ENCODE assay signal across 10 cellular contexts in the genomic region with DNA sequence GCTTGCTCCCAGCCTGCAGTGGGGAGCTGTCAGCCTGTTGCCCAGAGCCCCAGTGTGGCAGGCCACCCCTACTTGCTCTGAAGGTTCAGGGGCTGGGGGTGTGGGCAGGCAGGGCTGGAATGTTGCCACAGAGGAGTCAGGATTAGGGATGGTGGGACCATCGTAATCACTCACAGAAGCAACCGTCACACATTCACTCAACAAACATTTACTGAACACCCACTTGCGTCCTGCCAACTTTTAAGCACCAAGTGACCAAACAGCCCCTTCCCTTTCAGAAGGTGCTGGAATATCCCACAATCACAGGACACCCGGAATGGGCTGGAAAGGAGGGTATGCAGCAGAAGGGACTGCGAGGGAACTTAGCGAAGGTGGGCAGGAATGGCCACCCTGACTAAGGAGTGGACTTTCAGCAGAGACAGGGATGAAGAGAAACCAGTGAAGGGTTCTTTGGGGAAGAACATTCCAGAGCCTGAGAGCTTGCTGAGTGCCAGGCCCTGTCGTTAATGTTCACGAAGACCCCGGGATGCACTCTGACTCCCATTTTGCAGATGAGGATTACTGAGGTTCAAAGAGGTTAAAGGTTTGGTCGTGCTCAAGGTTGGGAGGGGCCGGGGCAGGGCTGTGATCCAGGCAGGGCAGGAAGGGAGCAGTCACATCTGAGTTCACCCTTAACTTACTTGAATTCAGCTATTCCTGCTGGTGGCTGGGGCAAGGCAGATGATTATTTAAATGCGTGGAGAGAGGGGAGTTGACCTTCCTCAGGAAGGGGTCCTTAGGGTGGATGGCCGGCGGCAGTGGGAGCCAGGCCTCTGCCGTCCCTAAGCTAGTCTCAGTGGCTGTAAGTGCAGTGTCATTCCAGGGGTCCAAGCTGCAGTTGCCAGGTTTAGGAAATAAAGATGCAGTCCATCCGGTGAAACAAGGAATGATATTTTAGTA. TPM values are rescaled to one million over a fixed set of nuclear protein-coding genes. Genes with fewer than 3 reads are reported as not detected.
DNase-seq lines count a peak whose midpoint lies in the region; ATAC-seq and TF ChIP-seq lines count a peak whose summit lies in the region.
"Had no signal": no experiment of that assay in that cellular context is flagged by ENCODE, and none has a peak within 500 bp of the region (broad histone marks: within the 10 kb centered on the region; RNA-seq: fewer than 3 reads in every experiment).

No MANE protein-coding gene starts in this region.

- peaks cover 6% of the 10 kb centered on the region for H3K27me3 Mint-ChIP-seq in activated CD4-positive, alpha-beta T cell treated with anti-CD3 and anti-CD28 coated beads, Interleukin-2, amount 10 ng/mL, durations not matched to agents 7 days and 5 days
- H3K27me3 Mint-ChIP-seq in activated naive CD8-positive, alpha-beta T cell treated with anti-CD3 and anti-CD28 coated beads, Interleukin-2, amount 10 ng/mL, durations not matched to agents 7 days and 5 days = peaks cover 6% of the 10 kb centered on the region
- peaks cover 12% of the 10 kb centered on the region for H3K27me3 Mint-ChIP-seq in mesothelial cell of epicardium (ENCODE audit: low read depth)

- TF ChIP-seq CTCF in mesothelial cell of epicardium (IDR thresholded peaks at IDR 0.05; ENCODE audit: unreplicated experiment) = no peak
- TF ChIP-seq CTCF in suprapubic skin (IDR thresholded peaks at IDR 0.05) = no peak

- POLR2A ChIA-PET in activated CD4-positive, alpha-beta T cell treated with anti-CD3 and anti-CD28 coated beads, Interleukin-2, amount 10 ng/mL, durations not matched to agents 7 days and 5 days (lab: Charles Lee) = no interaction called here
- POLR2A ChIA-PET in activated naive CD8-positive, alpha-beta T cell treated with anti-CD3 and anti-CD28 coated beads, Interleukin-2, amount 10 ng/mL, durations not matched to agents 7 days and 5 days (lab: Charles Lee) = interaction anchor here (0.8 to 1.7 kb wide), 4 partner anchors 19 to 46 kb away, joined by 3 read pairs; partner anchors contain the start of gene SIVA1

- no peak overlapping the region for H3K4me3 ChIP-seq in suprapubic skin

- H3K36me3 Mint-ChIP-seq in activated CD4-positive, alpha-beta T cell treated with anti-CD3 and anti-CD28 coated beads, Interleukin-2, amount 10 ng/mL, durations not matched to agents 7 days and 5 days (ENCODE audit: low read depth) = no peaks in the 10 kb centered on the region
- peaks cover 4% of the 10 kb centered on the region for H3K36me3 Mint-ChIP-seq in activated naive CD8-positive, alpha-beta T cell treated with anti-CD3 and anti-CD28 coated beads, Interleukin-2, amount 10 ng/mL, durations not matched to agents 7 days and 5 days
- H3K36me3 Mint-ChIP-seq in mesothelial cell of epicardium = no peaks in the 10 kb centered on the region

- peaks cover 51% of the 10 kb centered on the region for H3K4me1 Mint-ChIP-seq in activated CD4-positive, alpha-beta T cell treated with anti-CD3 and anti-CD28 coated beads, Interleukin-2, amount 10 ng/mL, durations not matched to agents 7 days and 5 days
- H3K4me1 Mint-ChIP-seq in activated naive CD8-positive, alpha-beta T cell treated with anti-CD3 and anti-CD28 coated beads, Interleukin-2, amount 10 ng/mL, durations not matched to agents 7 days and 5 days = peaks cover 24% of the 10 kb centered on the region
- peaks cover 36% of the 10 kb centered on the region for H3K4me1 Mint-ChIP-seq in mesothelial cell of epicardium

- H3K27ac ChIP-seq in suprapubic skin = peak overlapping the region; percentile 91

- DNase-seq in activated CD4-positive, alpha-beta T cell treated with anti-CD3 and anti-CD28 coated beads, Interleukin-2, amount 10 ng/mL, durations not matched to agents 7 days and 5 days = no peak
- no peak for DNase-seq in activated CD4-positive, alpha-beta T cell treated with anti-CD3 and anti-CD28 coated beads for 1 hour
- DNase-seq in activated naive CD8-positive, alpha-beta T cell treated with anti-CD3 and anti-CD28 coated beads, Interleukin-2, amount 10 ng/mL, durations not matched to agents 7 days and 5 days = no peak
- DNase-seq in mesothelial cell of epicardium (ENCODE audit: low spot score in 2 of 2, unreplicated experiment in 2 of 2) (no peak), suprapubic skin (ENCODE audit: low spot score in 2 of 2) (no peak), DMS 273 treated with DMSO at 0.1 percent for 48 hours (lab: John Stamatoyannopoulos, UW) (no peak), GM19238 (ENCODE audit: insufficient read length, low spot score) (no peak), nucleus accumbens (lab: John Stamatoyannopoulos, UW) (no peak)
- DNase-seq: activated T-cell treated with anti-CD3 and anti-CD28 coated beads, Interleukin-2, amount 50 U/mL, for 72 hours; stimulated activated CD4-positive, alpha-beta T cell treated with anti-CD3 and anti-CD28 coated beads, Interleukin-15, amount 100 ng/mL, for 24 hours had no signal

- no peaks in the 10 kb centered on the region for H3K27me3 ChIP-seq in suprapubic skin

- H3K9me3 ChIP-seq in suprapubic skin = no peaks in the 10 kb centered on the region

- WGBS in suprapubic skin = 76% methylated on average over 14 of the region's 16 CpGs

- CTCF ChIA-PET in activated CD4-positive, alpha-beta T cell treated with anti-CD3 and anti-CD28 coated beads, Interleukin-2, amount 10 ng/mL, durations not matched to agents 7 days and 5 days (lab: Charles Lee) = interaction anchor here (0.8 to 4.5 kb wide), 3 partner anchors 28 to 78 kb away, joined by 3 to 14 read pairs (median 3); no protein-coding TSS in a partner anchor

- peak overlapping the region; percentile 20 for H3K27ac Mint-ChIP-seq in activated CD4-positive, alpha-beta T cell treated with anti-CD3 and anti-CD28 coated beads, Interleukin-2, amount 10 ng/mL, durations not matched to agents 7 days and 5 days
- H3K27ac Mint-ChIP-seq in activated naive CD8-positive, alpha-beta T cell treated with anti-CD3 and anti-CD28 coated beads, Interleukin-2, amount 10 ng/mL, durations not matched to agents 7 days and 5 days = peak overlapping the region; percentile 43
- H3K27ac Mint-ChIP-seq in mesothelial cell of epicardium = peak overlapping the region; percentile 95

- no peaks in the 10 kb centered on the region for H3K9me3 Mint-ChIP-seq in activated CD4-positive, alpha-beta T cell treated with anti-CD3 and anti-CD28 coated beads, Interleukin-2, amount 10 ng/mL, durations not matched to agents 7 days and 5 days
- no peaks in the 10 kb centered on the region for H3K9me3 Mint-ChIP-seq in activated naive CD8-positive, alpha-beta T cell treated with anti-CD3 and anti-CD28 coated beads, Interleukin-2, amount 10 ng/mL, durations not matched to agents 7 days and 5 days
- no peaks in the 10 kb centered on the region for H3K9me3 Mint-ChIP-seq in mesothelial cell of epicardium
- H3K9me3 Mint-ChIP-seq: activated T-cell treated with anti-CD3 and anti-CD28 coated beads, Interleukin-2, amount 50 U/mL, for 72 hours had no signal

- H3K4me3 Mint-ChIP-seq in activated CD4-positive, alpha-beta T cell treated with anti-CD3 and anti-CD28 coated beads, Interleukin-2, amount 10 ng/mL, durations not matched to agents 7 days and 5 days = peak overlapping the region; percentile 17
- peak overlapping the region; percentile 41 for H3K4me3 Mint-ChIP-seq in activated naive CD8-positive, alpha-beta T cell treated with anti-CD3 and anti-CD28 coated beads, Interleukin-2, amount 10 ng/mL, durations not matched to agents 7 days and 5 days
- peak overlapping the region; percentile 74 for H3K4me3 Mint-ChIP-seq in mesothelial cell of epicardium

- no peak for TF ChIP-seq POLR2A in suprapubic skin (IDR thresholded peaks at IDR 0.05)

- no peak for TF ChIP-seq EP300 in suprapubic skin (IDR thresholded peaks at IDR 0.05)

- ATAC-seq in activated naive CD8-positive, alpha-beta T cell treated with anti-CD3 and anti-CD28 coated beads, Interleukin-2, amount 10 ng/mL, durations not matched to agents 7 days and 5 days (ENCODE audit: low read depth) = no peak
- ATAC-seq: activated T-cell treated with anti-CD3 and anti-CD28 coated beads, Interleukin-2, amount 50 U/mL, for 72 hours had no signal

- H3K36me3 ChIP-seq in suprapubic skin = no peaks in the 10 kb centered on the region

- H3K4me1 ChIP-seq in suprapubic skin = peaks cover 63% of the 10 kb centered on the region

RNA-seq across cellular contexts. Expression of gene ZBTB42, which starts 2.3 kb away (rescaled TPM):
- 1 to 10 TPM; 4.5 to 5.8 TPM for total RNA-seq in activated CD4-positive, alpha-beta T cell treated with anti-CD3 and anti-CD28 coated beads, Interleukin-2, amount 10 ng/mL, durations not matched to agents 7 days and 5 days
- 1 to 10 TPM; 6.7 to 6.9 TPM for total RNA-seq in activated naive CD8-positive, alpha-beta T cell treated with anti-CD3 and anti-CD28 coated beads, Interleukin-2, amount 10 ng/mL, durations not matched to agents 7 days and 5 days
- total RNA-seq in mesothelial cell of epicardium (5.8 to 6.7 TPM (median 6.2 TPM) in 3 replicates), suprapubic skin (1 to 10 TPM; 3.7 to 9.8 (median 7.8) TPM)

RNA-seq across cellular contexts. Expression of gene AKT1, which starts 3.0 kb away (rescaled TPM):
- 100 to 1,000 TPM; 159 to 166 TPM for total RNA-seq in activated CD4-positive, alpha-beta T cell treated with anti-CD3 and anti-CD28 coated beads, Interleukin-2, amount 10 ng/mL, durations not matched to agents 7 days and 5 days
- total RNA-seq in activated naive CD8-positive, alpha-beta T cell treated with anti-CD3 and anti-CD28 coated beads, Interleukin-2, amount 10 ng/mL, durations not matched to agents 7 days and 5 days = 100 to 1,000 TPM; 178 to 181 TPM
- total RNA-seq in mesothelial cell of epicardium (116 to 122 TPM (median 117 TPM) in 3 replicates), suprapubic skin (10 to 100 TPM; 63.1 to 77.6 (median 70.4) TPM)

RNA-seq across cellular contexts. Expression of gene SIVA1, which starts 45.6 kb away (rescaled TPM):
- total RNA-seq in activated CD4-positive, alpha-beta T cell treated with anti-CD3 and anti-CD28 coated beads, Interleukin-2, amount 10 ng/mL, durations not matched to agents 7 days and 5 days = 100 to 1,000 TPM in 1 of 2 experiments, 10 to 100 TPM in 1; 84.7 to 135 TPM
- total RNA-seq in activated naive CD8-positive, alpha-beta T cell treated with anti-CD3 and anti-CD28 coated beads, Interleukin-2, amount 10 ng/mL, durations not matched to agents 7 days and 5 days = 100 to 1,000 TPM; 110 to 126 TPM
- total RNA-seq in mesothelial cell of epicardium (68.7 to 70.9 TPM (median 70.9 TPM) in 3 replicates), suprapubic skin (100 to 1,000 TPM in 3 of 4 donors, 10 to 100 TPM in 1; 94.0 to 159 (median 142) TPM)

Comparison
In these comparisons a context has a peak if more than half of its experiments do, and no peak if none do; other contexts are left out.
1. H3K27ac Mint-ChIP-seq: peak in every context shown above with its lines; median percentile 95 in mesothelial cell of epicardium; 43 in activated naive CD8-positive, alpha-beta T cell treated with anti-CD3 and anti-CD28 coated beads, Interleukin-2, amount 10 ng/mL, durations not matched to agents 7 days and 5 days; 20 in activated CD4-positive, alpha-beta T cell treated with anti-CD3 and anti-CD28 coated beads, Interleukin-2, amount 10 ng/mL, durations not matched to agents 7 days and 5 days.
2. H3K4me3 Mint-ChIP-seq: peak in every context shown above with its lines; median percentile 74 in mesothelial cell of epicardium; 41 in activated naive CD8-positive, alpha-beta T cell treated with anti-CD3 and anti-CD28 coated beads, Interleukin-2, amount 10 ng/mL, durations not matched to agents 7 days and 5 days; 17 in activated CD4-positive, alpha-beta T cell treated with anti-CD3 and anti-CD28 coated beads, Interleukin-2, amount 10 ng/mL, durations not matched to agents 7 days and 5 days.